Comparison of ENCODE assay signal across 1 cellular context in the genomic region with DNA sequence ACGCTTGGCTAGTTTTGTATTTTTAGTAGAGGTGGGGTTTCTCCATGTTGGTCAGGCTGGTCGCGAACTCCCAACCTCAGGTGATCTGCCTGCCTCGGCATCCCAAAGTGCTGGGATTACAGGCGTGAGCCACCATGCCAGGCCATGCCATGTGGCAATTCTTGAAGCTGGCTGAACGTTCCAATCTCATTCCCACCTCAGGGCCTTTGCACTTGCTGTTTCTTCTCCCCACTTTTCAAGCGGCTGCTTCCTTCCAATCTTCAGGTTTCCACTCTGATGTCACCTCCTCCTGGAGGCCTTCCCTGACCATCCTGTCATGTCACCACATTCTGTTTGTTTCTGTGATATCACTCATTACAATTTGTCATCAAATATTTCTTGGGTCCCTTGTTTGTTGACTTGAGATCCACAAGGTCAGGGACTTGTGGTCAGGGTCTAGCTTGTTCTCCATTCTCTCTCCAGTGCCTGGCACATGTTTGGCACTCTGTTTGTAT.
TF ChIP-seq lines count a peak whose summit lies in the region.

No MANE protein-coding gene starts in this region.

TF ChIP-seq in Ishikawa, 13 proteins besides CTCF, POLR2A, EP300 and RAD21 (continued from another document):
- TF ChIP-seq MAX (IDR thresholded peaks at IDR 0.05) = peak; percentile 9; the same call in 1 of the 2 replicates
TF ChIP-seq in Ishikawa: peak in this region for 1.
